Comparison of ENCODE assay signal across 1 cellular context in the genomic region with DNA sequence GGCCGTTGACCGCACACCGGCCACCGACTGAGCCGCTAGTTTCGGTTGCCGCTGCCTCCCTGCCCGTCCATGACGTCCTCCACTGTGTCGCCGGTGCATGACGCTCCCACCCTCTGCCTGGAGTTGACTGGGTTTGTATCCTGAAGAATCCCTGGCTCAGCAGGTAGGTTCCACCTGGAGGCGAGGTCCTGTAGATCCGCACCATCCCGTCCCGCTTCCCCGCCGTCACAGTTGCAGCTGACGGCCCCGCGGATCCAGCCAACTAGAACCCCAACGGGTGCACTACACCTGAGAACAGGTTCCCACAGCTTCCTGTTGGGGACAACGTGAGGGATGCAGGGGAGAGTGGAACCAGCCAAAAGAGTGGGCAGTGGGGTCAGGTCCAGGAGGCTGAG.
A peak's percentile ranks its signal among the peaks of the same experiment; 100 is the strongest.
TF ChIP-seq lines count a peak whose summit lies in the region.

No MANE protein-coding gene starts in this region.

TF ChIP-seq in HepG2, 621 proteins besides CTCF, POLR2A, EP300 and RAD21:
- TF ChIP-seq AGO2 (optimal IDR thresholded peaks at IDR 0.05; ENCODE audit: low read depth, low read length) (peak; percentile 15), ZNF672 (CRISPR knock-in tag; IDR thresholded peaks at IDR 0.05) (no peak), ZNF333 (CRISPR knock-in tag; IDR thresholded peaks at IDR 0.05; ENCODE audit: borderline replicate concordance) (peak; percentile 4; the same call in 1 of the 2 replicates), ELF4 (CRISPR knock-in tag; IDR thresholded peaks at IDR 0.05; ENCODE audit: borderline replicate concordance) (0 out of 2 replicates have a peak, but pooled peaks have one; percentile 29), PHF20 (CRISPR knock-in tag; IDR thresholded peaks at IDR 0.05) (peak; percentile 43; the same call in 1 of the 2 replicates), GABPB1 (CRISPR knock-in tag; IDR thresholded peaks at IDR 0.05) (0 out of 2 replicates have a peak, but pooled peaks have one; percentile 4), TAF1 (CRISPR knock-in tag; IDR thresholded peaks at IDR 0.05) (no peak), KDM5A (IDR thresholded peaks at IDR 0.05; ENCODE audit: borderline replicate concordance, low read length) (peak; percentile 46; the same call in 1 of the 2 replicates), CREB1 (IDR thresholded peaks at IDR 0.05) (peak; percentile 71), CREB1 (CRISPR knock-in tag; IDR thresholded peaks at IDR 0.05) (no peak), ZNF777 (CRISPR knock-in tag; IDR thresholded peaks at IDR 0.05) (peak; percentile 0; the same call in 1 of the 2 replicates), SSRP1 (CRISPR knock-in tag; IDR thresholded peaks at IDR 0.05) (no peak), ZNF768 (CRISPR knock-in tag; IDR thresholded peaks at IDR 0.05) (0 out of 2 replicates have a peak, but pooled peaks have one; percentile 7), ZNF350 (CRISPR knock-in tag; IDR thresholded peaks at IDR 0.05; ENCODE audit: borderline replicate concordance, low read depth) (peak; percentile 47; the same call in 1 of the 2 replicates), RARA (CRISPR knock-in tag; IDR thresholded peaks at IDR 0.05) (no peak), ASH2L (IDR thresholded peaks at IDR 0.05; ENCODE audit: insufficient read length, low read depth, low read length) (peak; percentile 11), ZNF674 (CRISPR knock-in tag; IDR thresholded peaks at IDR 0.05; ENCODE audit: low read depth) (0 out of 2 replicates have a peak, but pooled peaks have one; percentile 14)
- TF ChIP-seq, protein P1, sequence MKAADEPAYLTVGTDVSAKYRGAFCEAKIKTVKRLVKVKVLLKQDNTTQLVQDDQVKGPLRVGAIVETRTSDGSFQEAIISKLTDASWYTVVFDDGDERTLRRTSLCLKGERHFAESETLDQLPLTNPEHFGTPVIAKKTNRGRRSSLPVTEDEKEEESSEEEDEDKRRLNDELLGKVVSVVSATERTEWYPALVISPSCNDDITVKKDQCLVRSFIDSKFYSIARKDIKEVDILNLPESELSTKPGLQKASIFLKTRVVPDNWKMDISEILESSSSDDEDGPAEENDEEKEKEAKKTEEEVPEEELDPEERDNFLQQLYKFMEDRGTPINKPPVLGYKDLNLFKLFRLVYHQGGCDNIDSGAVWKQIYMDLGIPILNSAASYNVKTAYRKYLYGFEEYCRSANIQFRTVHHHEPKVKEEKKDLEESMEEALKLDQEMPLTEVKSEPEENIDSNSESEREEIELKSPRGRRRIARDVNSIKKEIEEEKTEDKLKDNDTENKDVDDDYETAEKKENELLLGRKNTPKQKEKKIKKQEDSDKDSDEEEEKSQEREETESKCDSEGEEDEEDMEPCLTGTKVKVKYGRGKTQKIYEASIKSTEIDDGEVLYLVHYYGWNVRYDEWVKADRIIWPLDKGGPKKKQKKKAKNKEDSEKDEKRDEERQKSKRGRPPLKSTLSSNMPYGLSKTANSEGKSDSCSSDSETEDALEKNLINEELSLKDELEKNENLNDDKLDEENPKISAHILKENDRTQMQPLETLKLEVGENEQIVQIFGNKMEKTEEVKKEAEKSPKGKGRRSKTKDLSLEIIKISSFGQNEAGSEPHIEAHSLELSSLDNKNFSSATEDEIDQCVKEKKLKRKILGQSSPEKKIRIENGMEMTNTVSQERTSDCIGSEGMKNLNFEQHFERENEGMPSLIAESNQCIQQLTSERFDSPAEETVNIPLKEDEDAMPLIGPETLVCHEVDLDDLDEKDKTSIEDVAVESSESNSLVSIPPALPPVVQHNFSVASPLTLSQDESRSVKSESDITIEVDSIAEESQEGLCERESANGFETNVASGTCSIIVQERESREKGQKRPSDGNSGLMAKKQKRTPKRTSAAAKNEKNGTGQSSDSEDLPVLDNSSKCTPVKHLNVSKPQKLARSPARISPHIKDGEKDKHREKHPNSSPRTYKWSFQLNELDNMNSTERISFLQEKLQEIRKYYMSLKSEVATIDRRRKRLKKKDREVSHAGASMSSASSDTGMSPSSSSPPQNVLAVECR (CRISPR knock-in tag; IDR thresholded peaks at IDR 0.05; ENCODE audit: borderline replicate concordance) = peak; percentile 12; the same call in 1 of the 2 replicates
- TF ChIP-seq, protein P2, sequence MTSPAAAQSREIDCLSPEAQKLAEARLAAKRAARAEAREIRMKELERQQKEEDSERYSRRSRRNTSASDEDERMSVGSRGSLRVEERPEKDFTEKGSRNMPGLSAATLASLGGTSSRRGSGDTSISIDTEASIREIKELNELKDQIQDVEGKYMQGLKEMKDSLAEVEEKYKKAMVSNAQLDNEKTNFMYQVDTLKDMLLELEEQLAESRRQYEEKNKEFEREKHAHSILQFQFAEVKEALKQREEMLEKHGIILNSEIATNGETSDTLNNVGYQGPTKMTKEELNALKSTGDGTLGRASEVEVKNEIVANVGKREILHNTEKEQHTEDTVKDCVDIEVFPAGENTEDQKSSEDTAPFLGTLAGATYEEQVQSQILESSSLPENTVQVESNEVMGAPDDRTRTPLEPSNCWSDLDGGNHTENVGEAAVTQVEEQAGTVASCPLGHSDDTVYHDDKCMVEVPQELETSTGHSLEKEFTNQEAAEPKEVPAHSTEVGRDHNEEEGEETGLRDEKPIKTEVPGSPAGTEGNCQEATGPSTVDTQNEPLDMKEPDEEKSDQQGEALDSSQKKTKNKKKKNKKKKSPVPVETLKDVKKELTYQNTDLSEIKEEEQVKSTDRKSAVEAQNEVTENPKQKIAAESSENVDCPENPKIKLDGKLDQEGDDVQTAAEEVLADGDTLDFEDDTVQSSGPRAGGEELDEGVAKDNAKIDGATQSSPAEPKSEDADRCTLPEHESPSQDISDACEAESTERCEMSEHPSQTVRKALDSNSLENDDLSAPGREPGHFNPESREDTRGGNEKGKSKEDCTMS (CRISPR knock-in tag; conservative IDR thresholded peaks at IDR 0.05) = 0 out of 2 replicates have a peak, but pooled peaks have one; percentile 10
